ENCODE assay signal across 14 cellular contexts in the genomic region with DNA sequence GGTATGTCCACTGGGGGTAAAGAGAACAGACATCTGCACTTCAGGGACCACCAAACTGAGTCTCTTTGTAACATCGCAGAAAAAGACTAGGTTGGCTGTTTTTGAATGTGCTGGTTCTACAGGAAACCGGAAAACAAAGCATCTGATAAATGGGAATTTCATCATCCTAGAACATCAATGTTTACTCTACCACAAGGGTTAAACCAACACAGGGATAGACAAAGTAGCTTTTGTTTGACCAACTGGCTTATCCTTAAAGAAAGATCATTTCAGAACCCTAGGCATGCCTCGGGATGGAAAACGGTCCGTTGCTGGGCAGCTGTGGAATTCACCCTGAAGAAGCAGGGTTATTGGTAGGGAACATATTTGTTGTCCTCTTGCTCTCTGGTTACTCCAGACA.
DNase-seq lines count a peak whose midpoint lies in the region; ATAC-seq and FAIRE-seq lines count a peak whose summit lies in the region.
"Had no signal": no experiment of that assay in that cellular context is flagged by ENCODE, and none has a peak within 500 bp of the region (broad histone marks: within the 10 kb centered on the region; RNA-seq: fewer than 3 reads in every experiment).

No MANE protein-coding gene starts in this region.

- ATAC-seq in HG02678 (IDR thresholded peaks at IDR 0.05; ENCODE audit: unreplicated experiment) = no peak

- no peak for FAIRE-seq in urothelium cell line (lab: Jason Lieb, UNC)
- FAIRE-seq: GM12892, H1 had no signal

- DNase-seq in HT1080 (ENCODE audit: low read depth) (peak; percentile 15), RPMI7951 (ENCODE audit: low read depth) (peak; percentile 26), foreskin melanocyte (peak; percentile 84), urothelium cell line (ENCODE audit: low spot score) (peak; percentile 20), dedifferentiated amniotic fluid mesenchymal stem cell (ENCODE audit: extremely low spot score) (no peak), amygdala (lab: John Stamatoyannopoulos, UW) (no peak)
- DNase-seq: C1 segment of cervical spinal cord; Caco-2; CD4-positive, alpha-beta memory T cell; DND-41; GDM1 had no signal

Comparison
In these comparisons a context has a peak if more than half of its experiments do, and no peak if none do; other contexts are left out.
1. DNase-seq: peak in HT1080 (single experiment), RPMI7951 (single experiment), foreskin melanocyte (single experiment) and urothelium cell line (single experiment); none in dedifferentiated amniotic fluid mesenchymal stem cell (single experiment) and amygdala (0 of 56).